In genomic region chr10:24575462-24576002, GRCh38 we compare ENCODE assay signal across 29 cellular contexts.
DNase-seq lines count a peak whose midpoint lies in the region; ATAC-seq, FAIRE-seq and TF ChIP-seq lines count a peak whose summit lies in the region.
"Had no signal": no experiment of that assay in that cellular context is flagged by ENCODE, and none has a peak within 500 bp of the region (broad histone marks: within the 10 kb centered on the region; RNA-seq: fewer than 3 reads in every experiment).

No MANE protein-coding gene starts in this region.

- no peak overlapping the region for H2BK5ac ChIP-seq in trophoblast cell (ENCODE audit: low read depth, low read length, poor library complexity)

- H3K4me2 ChIP-seq in trophoblast cell (ENCODE audit: low read length), result no peak overlapping the region
- H3K4me2 ChIP-seq: A549; BLaER1 treated with 17β-estradiol and CSF1 and Interleukin-3, amounts not matched to agents 10 nM and 100 nM; PC-9 had no signal

- H2BK12ac ChIP-seq in trophoblast cell (ENCODE audit: low read length), result no peak overlapping the region

- intact Hi-C loops in activated CD4-positive, alpha-beta T cell treated with anti-CD3 and anti-CD28 coated beads, Interleukin-2, amount 10 ng/mL, durations not matched to agents 24 days and 14 days (cut with micrococcal nuclease), result no loop called here
- intact Hi-C loops in heart left ventricle (cut with DNase I), result no loop called here
- intact Hi-C loops in thyroid gland (cut with DNase I), result no loop called here

- H3K4ac ChIP-seq in trophoblast cell (ENCODE audit: low read depth, low read length), result no peak overlapping the region

- no peaks in the 10 kb centered on the region for H3K79me1 ChIP-seq in trophoblast cell (ENCODE audit: low read length)

- H2BK120ac ChIP-seq in trophoblast cell (ENCODE audit: insufficient read depth, low read length, poor library complexity), result no peak overlapping the region

- no peak overlapping the region for H4K8ac ChIP-seq in trophoblast cell (ENCODE audit: low read depth, low read length)

- no peak overlapping the region for H2AFZ ChIP-seq in trophoblast cell (ENCODE audit: insufficient read depth, low read length, poor library complexity)
- H2AFZ ChIP-seq: PC-9 had no signal

- no peak overlapping the region for H4K91ac ChIP-seq in trophoblast cell (ENCODE audit: low read depth, low read length)

- no peak overlapping the region for H3K23ac ChIP-seq in trophoblast cell (ENCODE audit: low read length)

- H3K79me2 ChIP-seq in trophoblast cell (ENCODE audit: control insufficient read depth, insufficient read depth, low read length, poor library complexity), result no peaks in the 10 kb centered on the region

- no peak overlapping the region for H3K18ac ChIP-seq in trophoblast cell (ENCODE audit: low read length)

- no CpG with 5 or more reads among the region's 11 CpGs for WGBS in trophoblast cell (ENCODE audit: extremely low coverage, insufficient coverage, insufficient read length)
- WGBS in heart left ventricle, 4 donors, result 81 to 87% (median 84%) methylated on average over 11 of the region's 11 CpGs
- WGBS in thyroid gland, 2 donors, result 72 to 75% methylated on average over 11 of the region's 11 CpGs

- H3K27me3 ChIP-seq in trophoblast cell (ENCODE audit: insufficient read depth, low read length) (no peaks in the 10 kb centered on the region), heart left ventricle (no peaks in the 10 kb centered on the region), thyroid gland (no peaks in the 10 kb centered on the region)
- H3K27me3 ChIP-seq: BLaER1 treated with 17β-estradiol and CSF1 and Interleukin-3, amounts not matched to agents 10 nM and 100 nM had no signal

- H3K9me3 ChIP-seq in HEK293 (ENCODE audit: control insufficient read depth, insufficient read depth, low read depth, low read length) (no peaks in the 10 kb centered on the region), trophoblast cell (ENCODE audit: insufficient read depth, low read depth, low read length) (no peaks in the 10 kb centered on the region), heart left ventricle (no peaks in the 10 kb centered on the region), thyroid gland (no peaks in the 10 kb centered on the region)
- H3K9me3 ChIP-seq: A549, Caco-2, SJSA1 had no signal

- H3K4me1 ChIP-seq in HEK293 (ENCODE audit: control insufficient read depth, insufficient read depth, low read length) (no peaks in the 10 kb centered on the region; the same call in 1 of the 2 replicates), trophoblast cell (ENCODE audit: control insufficient read depth in 1 of 2, insufficient read depth in 2 of 2, low read length in 2 of 2) (no peaks in the 10 kb centered on the region), heart left ventricle (no peaks in the 10 kb centered on the region), thyroid gland (no peaks in the 10 kb centered on the region)
- H3K4me1 ChIP-seq: A549, SJSA1 had no signal

- no peak overlapping the region for H3K14ac ChIP-seq in trophoblast cell (ENCODE audit: low read length)

- POLR2A ChIA-PET in HEK293 (lab: Yijun Ruan, JAX), result no interaction called here

- no peak overlapping the region for H2AK5ac ChIP-seq in trophoblast cell (ENCODE audit: low read length)

- peaks cover 14% of the 10 kb centered on the region for H3K27me3 Mint-ChIP-seq in activated CD4-positive, alpha-beta T cell treated with anti-CD3 and anti-CD28 coated beads, Interleukin-2, amount 10 ng/mL, durations not matched to agents 24 days and 14 days

- no peak overlapping the region for H3K9ac ChIP-seq in trophoblast cell (ENCODE audit: low read length)
- H3K9ac ChIP-seq: BLaER1 treated with 17β-estradiol and CSF1 and Interleukin-3, amounts not matched to agents 10 nM and 100 nM had no signal

- no peak overlapping the region for H3K27ac Mint-ChIP-seq in activated CD4-positive, alpha-beta T cell treated with anti-CD3 and anti-CD28 coated beads, Interleukin-2, amount 10 ng/mL, durations not matched to agents 24 days and 14 days
- H3K27ac Mint-ChIP-seq: CD4-positive, alpha-beta memory T cell; T-cell had no signal

- peaks cover 12% of the 10 kb centered on the region for H3K4me1 Mint-ChIP-seq in activated CD4-positive, alpha-beta T cell treated with anti-CD3 and anti-CD28 coated beads, Interleukin-2, amount 10 ng/mL, durations not matched to agents 24 days and 14 days
- H3K4me1 Mint-ChIP-seq: CD4-positive, alpha-beta memory T cell had no signal

- H3K36me3 ChIP-seq in HEK293 (ENCODE audit: control insufficient read depth in 2 of 2, insufficient read depth in 1 of 2, low read length in 2 of 2) (no peaks in the 10 kb centered on the region), trophoblast cell (ENCODE audit: control insufficient read depth in 1 of 2, insufficient read depth in 2 of 2, low read length in 2 of 2) (no peaks in the 10 kb centered on the region), heart left ventricle (no peaks in the 10 kb centered on the region), thyroid gland (no peaks in the 10 kb centered on the region)
- H3K36me3 ChIP-seq: SJSA1 had no signal

- DNase-seq in RPMI7951 (ENCODE audit: low read depth) (peak; percentile 28), epidermal melanocyte (ENCODE audit: insufficient read length, low spot score) (peak; percentile 32), trophoblast cell (peak; percentile 13 to 71), heart left ventricle (no peak), thyroid gland (no peak), GM19239 (ENCODE audit: insufficient read length, low spot score) (no peak)
- no peak for DNase-seq in activated CD4-positive, alpha-beta T cell treated with anti-CD3 and anti-CD28 coated beads, Interleukin-2, amount 10 ng/mL, durations not matched to agents 24 days and 14 days
- DNase-seq: AML-193; Caco-2; CD4-positive, alpha-beta memory T cell; GOT3; HCEC 1CT; KBM-7; MM.1S; NCI-H1417; NCI-H1694; NCI-H2029 treated with DMSO at 0.1 percent for 48 hours; NCI-H446 treated with DMSO at 0.1 percent for 48 hours; NCI-H526; NCI-H82; PC-9; Right ventricle myocardium superior; RPMI8226; T-cell had no signal

- H4K12ac ChIP-seq in trophoblast cell (ENCODE audit: low read depth, low read length), result no peak overlapping the region

- no peak for FAIRE-seq in GM19239 (lab: Jason Lieb, UNC)
- FAIRE-seq: A549, HepG2 had no signal

- TF ChIP-seq POLR2A in heart left ventricle (IDR thresholded peaks at IDR 0.05) (no peak), thyroid gland (IDR thresholded peaks at IDR 0.05) (no peak)

- no peak for ATAC-seq in heart left ventricle
- ATAC-seq: HepG2, T-cell had no signal

- no peaks in the 10 kb centered on the region for H3K9me3 Mint-ChIP-seq in activated CD4-positive, alpha-beta T cell treated with anti-CD3 and anti-CD28 coated beads, Interleukin-2, amount 10 ng/mL, durations not matched to agents 24 days and 14 days
- H3K9me3 Mint-ChIP-seq: T-cell had no signal

- H3K36me3 Mint-ChIP-seq in activated CD4-positive, alpha-beta T cell treated with anti-CD3 and anti-CD28 coated beads, Interleukin-2, amount 10 ng/mL, durations not matched to agents 24 days and 14 days (ENCODE audit: low read depth), result no peaks in the 10 kb centered on the region
- H3K36me3 Mint-ChIP-seq: CD4-positive, alpha-beta memory T cell; T-cell had no signal

- no peak overlapping the region for H3K4me3 ChIP-seq in HEK293 (ENCODE audit: low read depth, low read length)
- no peak overlapping the region for H3K4me3 ChIP-seq in trophoblast cell (ENCODE audit: low read depth, low read length)
- H3K4me3 ChIP-seq in heart left ventricle, result no peak overlapping the region
- H3K4me3 ChIP-seq in thyroid gland (replicated peaks in 1 of 3), result no peak overlapping the region
- H3K4me3 ChIP-seq: A549; BLaER1 treated with 17β-estradiol and CSF1 and Interleukin-3, amounts not matched to agents 10 nM and 100 nM; PC-9; SJSA1 had no signal

- CTCF ChIA-PET in HEK293 (lab: Yijun Ruan, JAX), result interaction anchor here (0.6 to 0.7 kb wide), 2 partner anchors 27 to 971 kb away, joined by 3 read pairs; no protein-coding TSS in a partner anchor

- H3K4me3 Mint-ChIP-seq in activated CD4-positive, alpha-beta T cell treated with anti-CD3 and anti-CD28 coated beads, Interleukin-2, amount 10 ng/mL, durations not matched to agents 24 days and 14 days, result no peak overlapping the region
- H3K4me3 Mint-ChIP-seq: CD4-positive, alpha-beta memory T cell; T-cell had no signal

- no peak for TF ChIP-seq CTCF in HEK293 (tag by site-specific recombination; IDR thresholded peaks at IDR 0.05)
- TF ChIP-seq CTCF in heart left ventricle (IDR thresholded peaks at IDR 0.05), result no peak
- TF ChIP-seq CTCF in thyroid gland (IDR thresholded peaks at IDR 0.05), result no peak

- H3K27ac ChIP-seq in HEK293 (ENCODE audit: extremely low read depth, low read depth, low read length) (no peak overlapping the region), trophoblast cell (ENCODE audit: low read depth, low read length) (no peak overlapping the region), heart left ventricle (no peak overlapping the region), thyroid gland (no peak overlapping the region)
- H3K27ac ChIP-seq: A549; BLaER1 treated with 17β-estradiol and CSF1 and Interleukin-3, amounts not matched to agents 10 nM and 100 nM; PC-9; SJSA1 had no signal

TF ChIP-seq in HEK293, 187 proteins besides CTCF, POLR2A, EP300 and RAD21:
- no peak for TF ChIP-seq ZNF280C (tag by site-specific recombination; IDR thresholded peaks at IDR 0.05)
- TF ChIP-seq, protein P1, sequence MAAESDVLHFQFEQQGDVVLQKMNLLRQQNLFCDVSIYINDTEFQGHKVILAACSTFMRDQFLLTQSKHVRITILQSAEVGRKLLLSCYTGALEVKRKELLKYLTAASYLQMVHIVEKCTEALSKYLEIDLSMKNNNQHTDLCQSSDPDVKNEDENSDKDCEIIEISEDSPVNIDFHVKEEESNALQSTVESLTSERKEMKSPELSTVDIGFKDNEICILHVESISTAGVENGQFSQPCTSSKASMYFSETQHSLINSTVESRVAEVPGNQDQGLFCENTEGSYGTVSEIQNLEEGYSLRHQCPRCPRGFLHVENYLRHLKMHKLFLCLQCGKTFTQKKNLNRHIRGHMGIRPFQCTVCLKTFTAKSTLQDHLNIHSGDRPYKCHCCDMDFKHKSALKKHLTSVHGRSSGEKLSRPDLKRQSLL (tag by site-specific recombination; IDR thresholded peaks at IDR 0.05), result peak; percentile 44; the same call in 1 of the 2 replicates

Comparison
In these comparisons a context has a peak if more than half of its experiments do, and no peak if none do; other contexts are left out.
1. DNase-seq: peak in RPMI7951 (single experiment), epidermal melanocyte (single experiment) and trophoblast cell (2 of 2); none in activated CD4-positive, alpha-beta T cell treated with anti-CD3 and anti-CD28 coated beads, Interleukin-2, amount 10 ng/mL, durations not matched to agents 24 days and 14 days (single experiment), heart left ventricle (0 of 5), thyroid gland (0 of 2) and GM19239 (single experiment).